In genomic region chr7:45148653-45148973, GRCh38 we compare ENCODE assay signal across 26 cellular contexts. TPM values are rescaled to one million over a fixed set of nuclear protein-coding genes. Genes with fewer than 3 reads are reported as not detected.
DNase-seq lines count a peak whose midpoint lies in the region; ATAC-seq, FAIRE-seq and TF ChIP-seq lines count a peak whose summit lies in the region.
"Had no signal": no experiment of that assay in that cellular context is flagged by ENCODE, and none has a peak within 500 bp of the region (broad histone marks: within the 10 kb centered on the region; RNA-seq: fewer than 3 reads in every experiment).

No MANE protein-coding gene starts in this region.

- H3K27me3 ChIP-seq in HepG2 (ENCODE audit: control insufficient read depth in 1 of 2, insufficient read depth in 2 of 2, low read length in 2 of 2), result peaks cover 4 to 52% of the 10 kb centered on the region in 2 experiments; a peak in 3 of 5 replicates
- no peaks in the 10 kb centered on the region for H3K27me3 ChIP-seq in right lobe of liver
- H3K27me3 ChIP-seq in neuronal stem cell (ENCODE audit: control insufficient read depth in 3 of 3, insufficient read depth in 3 of 3, low read depth in 1 of 3, low read length in 3 of 3), result peaks cover 0 to 5% (median 2%) of the 10 kb centered on the region in 3 experiments
- H3K27me3 ChIP-seq: BE2C; BLaER1 treated with 17β-estradiol and CSF1 and Interleukin-3, amounts not matched to agents 10 nM and 100 nM had no signal

- peaks cover 1% of the 10 kb centered on the region for H3K79me1 ChIP-seq in neuronal stem cell (ENCODE audit: low read depth, low read length)

- no peak overlapping the region for H2BK12ac ChIP-seq in neuronal stem cell (ENCODE audit: low read length)

- no peak overlapping the region for H4K8ac ChIP-seq in neuronal stem cell (ENCODE audit: low read depth, low read length)

- H3K79me2 ChIP-seq in HepG2 (ENCODE audit: insufficient read depth, low read length), result no peaks in the 10 kb centered on the region

- H3K4me3 ChIP-seq in HepG2 (replicated peaks in 1 of 3; ENCODE audit: insufficient read depth in 1 of 3, low read depth in 2 of 3, low read length in 3 of 3) (no peak overlapping the region), right lobe of liver (no peak overlapping the region), neuronal stem cell (ENCODE audit: low read length in 2 of 2) (no peak overlapping the region)
- H3K4me3 ChIP-seq: A549; BLaER1 treated with 17β-estradiol and CSF1 and Interleukin-3, amounts not matched to agents 10 nM and 100 nM had no signal

- intact Hi-C loops in HepG2 (cut with micrococcal nuclease; ENCODE audit: unreplicated experiment) (no loop called here), right lobe of liver (cut with DNase I) (no loop called here)

- FAIRE-seq in HepG2 (lab: Jason Lieb, UNC), result no peak
- FAIRE-seq: A549, D721Med, GM12891, GM18507 had no signal

- CTCF ChIA-PET in HepG2 (lab: Yijun Ruan, JAX; ENCODE audit: low intra/inter-chr PET ratio, low total read pairs), result no interaction called here

- TF ChIP-seq CTCF in HepG2 (CRISPR knock-in tag; IDR thresholded peaks at IDR 0.05) (no peak), right lobe of liver (IDR thresholded peaks at IDR 0.05) (no peak)

- H3K23ac ChIP-seq in neuronal stem cell (ENCODE audit: low read depth, low read length, poor library complexity), result peak overlapping the region; percentile 83

- no peak overlapping the region for H2AK5ac ChIP-seq in neuronal stem cell (ENCODE audit: low read depth, low read length)

- 55% methylated on average over 10 of the region's 10 CpGs for WGBS in HepG2 (ENCODE audit: low lambda C conversion rate)
- 83% methylated on average over 8 of the region's 10 CpGs for WGBS in right lobe of liver (ENCODE audit: insufficient coverage, low coverage, low lambda C conversion rate, missing lambda C conversion rate)
- WGBS in neuronal stem cell (ENCODE audit: extremely low coverage in 2 of 2, insufficient read length in 2 of 2, insufficient replicate concordance in 1 of 2), 2 donors, result no CpG with 5 or more reads among the region's 10 CpGs

- no peak overlapping the region for H2BK15ac ChIP-seq in neuronal stem cell (ENCODE audit: low read length)

- H3K4me2 ChIP-seq in HepG2 (ENCODE audit: low read depth, low read length) (no peak overlapping the region), neuronal stem cell (ENCODE audit: insufficient read depth, low read length, poor library complexity, severe bottlenecking) (no peak overlapping the region)
- H3K4me2 ChIP-seq: A549; BLaER1 treated with 17β-estradiol and CSF1 and Interleukin-3, amounts not matched to agents 10 nM and 100 nM had no signal

- POLR2A ChIA-PET in HepG2 (lab: Yijun Ruan, JAX), result no interaction called here

- no peaks in the 10 kb centered on the region for H3K9me3 ChIP-seq in HepG2 (ENCODE audit: low read length)
- no peaks in the 10 kb centered on the region for H3K9me3 ChIP-seq in right lobe of liver
- H3K9me3 ChIP-seq in neuronal stem cell (replicated peaks in 1 of 2; ENCODE audit: control insufficient read depth in 2 of 2, insufficient read depth in 1 of 2, low read depth in 1 of 2, low read length in 2 of 2), result peaks cover 0 to 2% of the 10 kb centered on the region in 2 donors
- H3K9me3 ChIP-seq: A549; BE2C; BLaER1 treated with 17β-estradiol and CSF1 and Interleukin-3, amounts not matched to agents 10 nM and 100 nM had no signal

- H3K9ac ChIP-seq in HepG2 (ENCODE audit: insufficient read depth, low read depth, low read length) (no peak overlapping the region), neuronal stem cell (ENCODE audit: low read depth, low read length, poor library complexity) (no peak overlapping the region)
- H3K9ac ChIP-seq: BLaER1 treated with 17β-estradiol and CSF1 and Interleukin-3, amounts not matched to agents 10 nM and 100 nM had no signal

- no peaks in the 10 kb centered on the region for H3K36me3 ChIP-seq in HepG2 (replicated peaks in 1 of 2; ENCODE audit: control insufficient read depth in 1 of 2, insufficient read depth in 2 of 2, low read length in 2 of 2)
- no peaks in the 10 kb centered on the region for H3K36me3 ChIP-seq in right lobe of liver
- H3K36me3 ChIP-seq in neuronal stem cell (replicated peaks in 1 of 2; ENCODE audit: control insufficient read depth in 2 of 2, insufficient read depth in 2 of 2, low read length in 2 of 2), result no peaks in the 10 kb centered on the region
- H3K36me3 ChIP-seq: BE2C; BLaER1 treated with 17β-estradiol and CSF1 and Interleukin-3, amounts not matched to agents 10 nM and 100 nM had no signal

- H3K18ac ChIP-seq in neuronal stem cell (ENCODE audit: low read length), result no peak overlapping the region

- H3K4me1 ChIP-seq in HepG2 (ENCODE audit: insufficient read depth, low read length) (no peaks in the 10 kb centered on the region), right lobe of liver (no peaks in the 10 kb centered on the region), neuronal stem cell (ENCODE audit: control insufficient read depth in 2 of 2, insufficient read depth in 1 of 2, low read depth in 1 of 2, low read length in 2 of 2) (peaks cover 0 to 2% of the 10 kb centered on the region in 2 donors)
- H3K4me1 ChIP-seq: A549, BE2C had no signal

- no peak overlapping the region for H2BK5ac ChIP-seq in neuronal stem cell (ENCODE audit: low read length)

- H2AFZ ChIP-seq in HepG2 (ENCODE audit: low read length) (no peak overlapping the region), neuronal stem cell (ENCODE audit: low read length) (peak overlapping the region; percentile 29)

- H3K27ac ChIP-seq in HepG2 (ENCODE audit: extremely low read length, insufficient read depth, low read length) (no peak overlapping the region), right lobe of liver (no peak overlapping the region), neuronal stem cell (replicated peaks; ENCODE audit: low read length) (no peak overlapping the region)
- H3K27ac ChIP-seq: A549; BLaER1 treated with 17β-estradiol and CSF1 and Interleukin-3, amounts not matched to agents 10 nM and 100 nM had no signal

- DNase-seq in DMS53 (lab: John Stamatoyannopoulos, UW) (peak; percentile 59), DMS53 treated with DMSO at 0.1 percent for 48 hours (lab: John Stamatoyannopoulos, UW; ENCODE audit: unreplicated experiment) (no peak), HepG2 (ENCODE audit: low spot score) (no peak), right lobe of liver (no peak), neuronal stem cell (ENCODE audit: low spot score) (no peak), NCI-H1930 (lab: John Stamatoyannopoulos, UW) (no peak), dedifferentiated amniotic fluid mesenchymal stem cell (ENCODE audit: extremely low spot score) (no peak)
- DNase-seq: 8988T, ACHN, AML-193, BE2C, DMS 273 treated with DMSO at 0.1 percent for 48 hours, DMS79 treated with DMSO at 0.1 percent for 48 hours, GF-D8 had no signal

- no TSS peak for BruUV-seq in HepG2 (replicated peaks; lab: Mats Ljungman, UMichigan)

- H4K20me1 ChIP-seq in HepG2 (ENCODE audit: insufficient read depth, low read length), result no peaks in the 10 kb centered on the region
- H4K20me1 ChIP-seq: BLaER1 treated with 17β-estradiol and CSF1 and Interleukin-3, amounts not matched to agents 10 nM and 100 nM had no signal

- H2BK120ac ChIP-seq in neuronal stem cell (ENCODE audit: low read depth, low read length), result no peak overlapping the region

- in situ Hi-C loops in HepG2 (cut with HindIII; ENCODE audit: extremely low pct_ligation_motif_present, low pct_unique_long_range_greater_than_20kb), result no loop called here

- no peak overlapping the region for H4K91ac ChIP-seq in neuronal stem cell (ENCODE audit: low read depth, low read length, poor library complexity)

- no peak overlapping the region for H3K14ac ChIP-seq in neuronal stem cell (ENCODE audit: low read length)

- ATAC-seq in HepG2 (no peak), right lobe of liver (no peak)
- ATAC-seq: HCT116 had no signal

- TF ChIP-seq EP300 in HepG2 (IDR thresholded peaks at IDR 0.05; ENCODE audit: low read depth in 2 of 2, low read length in 2 of 2), result no peak
- no peak for TF ChIP-seq EP300 in HepG2 (CRISPR knock-in tag; IDR thresholded peaks at IDR 0.05; ENCODE audit: borderline replicate concordance)

- H3K4ac ChIP-seq in neuronal stem cell (ENCODE audit: low read length), result no peak overlapping the region

- TF ChIP-seq POLR2A in HepG2 (IDR thresholded peaks at IDR 0.05; ENCODE audit: insufficient read depth in 1 of 2, low read depth in 2 of 2, low read length in 2 of 2) (no peak), right lobe of liver (IDR thresholded peaks at IDR 0.05) (no peak)

- no peak for TF ChIP-seq RAD21 in HepG2 (CRISPR knock-in tag; IDR thresholded peaks at IDR 0.05)

RNA-seq across cellular contexts. Expression of gene RAMP3, which starts 9.0 kb away (rescaled TPM):
- not detected in 2 replicates for total RNA-seq in HepG2 (2016; rRNA removed; fragmentation: Illumina TruSeq; extraction: Trizol)
- not detected in 2 replicates for total RNA-seq in HepG2 (2016; cell fraction: cytosol; rRNA removed; fragmentation: Illumina TruSeq; extraction: Trizol; ENCODE audit: low read depth)
- not detected in 2 replicates for total RNA-seq in HepG2 (2016; cell fraction: insoluble cytoplasmic fraction; rRNA removed; fragmentation: Illumina TruSeq; extraction: Trizol)
- total RNA-seq in HepG2 (2016; cell fraction: membrane; rRNA removed; fragmentation: Illumina TruSeq; extraction: Trizol), result not detected in 2 replicates
- total RNA-seq in HepG2 (2016; cell fraction: nucleus; rRNA removed; fragmentation: Illumina TruSeq; extraction: Trizol), result not detected in 2 replicates
- polyA plus RNA-seq in HepG2 (2011; rRNA removed), result not detected in 2 replicates
- polyA plus RNA-seq in HepG2 (2011; cell fraction: cytosol; rRNA removed), result not detected in 2 replicates
- polyA plus RNA-seq in HepG2 (2011; cell fraction: nucleus; rRNA removed), result not detected in 2 replicates
- polyA plus RNA-seq in HepG2 (2012), result not detected in 2 replicates
- not detected in 2 replicates for polyA plus RNA-seq in HepG2 (2016; cell fraction: cytosol; fragmentation: Illumina TruSeq; extraction: Trizol; ENCODE audit: low read depth)
- polyA plus RNA-seq in HepG2 (2016; cell fraction: insoluble cytoplasmic fraction; fragmentation: Illumina TruSeq; extraction: Trizol; ENCODE audit: low read depth), result not detected in 2 replicates
- not detected in 2 replicates for polyA plus RNA-seq in HepG2 (2016; cell fraction: membrane; fragmentation: Illumina TruSeq; extraction: Trizol; ENCODE audit: low read depth)
- polyA plus RNA-seq in HepG2 (2016; cell fraction: nucleus; fragmentation: Illumina TruSeq; extraction: Trizol; ENCODE audit: insufficient read depth, low read depth), result not detected in 2 replicates
- polyA minus RNA-seq in HepG2 (2011; rRNA and poly(A)+ RNA removed; ENCODE audit: low replicate concordance), result not detected in 2 replicates
- not detected in 2 replicates for polyA minus RNA-seq in HepG2 (2011; cell fraction: cytosol; rRNA and poly(A)+ RNA removed)
- not detected in 2 replicates for polyA minus RNA-seq in HepG2 (2011; cell fraction: nucleus; rRNA and poly(A)+ RNA removed)
- 10 to 100 TPM in 4 of 6 experiments, 1 to 10 TPM in 2; 3.6 to 25.9 (median 23.4) TPM for total RNA-seq in right lobe of liver
- polyA plus RNA-seq in neuronal stem cell (2013, experiment 1 of 2), result 0.15 TPM
- polyA plus RNA-seq in neuronal stem cell (2013, experiment 2 of 2), result 0.18 TPM
- total RNA-seq: CD4-positive, alpha-beta T cell; CD8-positive, alpha-beta memory T cell; Daoy; G401; H4 had no signal
- polyA plus RNA-seq: A549; CD14-positive monocyte; CD8-positive, alpha-beta memory T cell had no signal

RNA-seq across cellular contexts. Expression of gene TBRG4, which starts 37.1 kb away (rescaled TPM):
- total RNA-seq in HepG2 (2016; rRNA removed; fragmentation: Illumina TruSeq; extraction: Trizol), result 87.8 and 90.3 TPM in 2 replicates
- 33.6 and 34.9 TPM in 2 replicates for total RNA-seq in HepG2 (2016; cell fraction: cytosol; rRNA removed; fragmentation: Illumina TruSeq; extraction: Trizol; ENCODE audit: low read depth)
- 87.0 and 89.8 TPM in 2 replicates for total RNA-seq in HepG2 (2016; cell fraction: insoluble cytoplasmic fraction; rRNA removed; fragmentation: Illumina TruSeq; extraction: Trizol)
- 33.7 and 38.0 TPM in 2 replicates for total RNA-seq in HepG2 (2016; cell fraction: membrane; rRNA removed; fragmentation: Illumina TruSeq; extraction: Trizol)
- total RNA-seq in HepG2 (2016; cell fraction: nucleus; rRNA removed; fragmentation: Illumina TruSeq; extraction: Trizol), result 82.0 and 84.8 TPM in 2 replicates
- polyA plus RNA-seq in HepG2 (2011; rRNA removed), result 107 and 122 TPM in 2 replicates
- polyA plus RNA-seq in HepG2 (2011; cell fraction: cytosol; rRNA removed), result 79.2 and 104 TPM in 2 replicates
- polyA plus RNA-seq in HepG2 (2011; cell fraction: nucleus; rRNA removed), result 370 and 388 TPM in 2 replicates
- 54.3 and 62.8 TPM in 2 replicates for polyA plus RNA-seq in HepG2 (2012)
- 11.2 and 11.7 TPM in 2 replicates for polyA plus RNA-seq in HepG2 (2016; cell fraction: cytosol; fragmentation: Illumina TruSeq; extraction: Trizol; ENCODE audit: low read depth)
- polyA plus RNA-seq in HepG2 (2016; cell fraction: insoluble cytoplasmic fraction; fragmentation: Illumina TruSeq; extraction: Trizol; ENCODE audit: low read depth), result 71.7 and 72.0 TPM in 2 replicates
- 17.4 and 18.6 TPM in 2 replicates for polyA plus RNA-seq in HepG2 (2016; cell fraction: membrane; fragmentation: Illumina TruSeq; extraction: Trizol; ENCODE audit: low read depth)
- 105 and 123 TPM in 2 replicates for polyA plus RNA-seq in HepG2 (2016; cell fraction: nucleus; fragmentation: Illumina TruSeq; extraction: Trizol; ENCODE audit: insufficient read depth, low read depth)
- 224 and 418 TPM in 2 replicates for polyA minus RNA-seq in HepG2 (2011; rRNA and poly(A)+ RNA removed; ENCODE audit: low replicate concordance)
- 56.5 and 63.0 TPM in 2 replicates for polyA minus RNA-seq in HepG2 (2011; cell fraction: cytosol; rRNA and poly(A)+ RNA removed)
- 193 and 254 TPM in 2 replicates for polyA minus RNA-seq in HepG2 (2011; cell fraction: nucleus; rRNA and poly(A)+ RNA removed)
- total RNA-seq in right lobe of liver, result 10 to 100 TPM; 33.0 to 57.1 (median 41.7) TPM
- polyA plus RNA-seq in neuronal stem cell (2013, experiment 1 of 2), result 46.9 TPM
- 46.7 TPM for polyA plus RNA-seq in neuronal stem cell (2013, experiment 2 of 2)

RNA-seq across cellular contexts. Expression of gene NACAD, which starts 59.8 kb away (rescaled TPM):
- 0.08 TPM in 1 of 2 replicates, not detected in the other for total RNA-seq in HepG2 (2016; rRNA removed; fragmentation: Illumina TruSeq; extraction: Trizol)
- total RNA-seq in HepG2 (2016; cell fraction: cytosol; rRNA removed; fragmentation: Illumina TruSeq; extraction: Trizol; ENCODE audit: low read depth), result not detected in 2 replicates
- 0.02 and 0.07 TPM in 2 replicates for total RNA-seq in HepG2 (2016; cell fraction: insoluble cytoplasmic fraction; rRNA removed; fragmentation: Illumina TruSeq; extraction: Trizol)
- not detected in 2 replicates for total RNA-seq in HepG2 (2016; cell fraction: membrane; rRNA removed; fragmentation: Illumina TruSeq; extraction: Trizol)
- total RNA-seq in HepG2 (2016; cell fraction: nucleus; rRNA removed; fragmentation: Illumina TruSeq; extraction: Trizol), result not detected in 2 replicates
- polyA plus RNA-seq in HepG2 (2011; rRNA removed), result 0.04 and 0.07 TPM in 2 replicates
- 0.04 and 0.06 TPM in 2 replicates for polyA plus RNA-seq in HepG2 (2011; cell fraction: cytosol; rRNA removed)
- 0.45 and 0.54 TPM in 2 replicates for polyA plus RNA-seq in HepG2 (2011; cell fraction: nucleus; rRNA removed)
- 0.54 and 0.63 TPM in 2 replicates for polyA plus RNA-seq in HepG2 (2012)
- polyA plus RNA-seq in HepG2 (2016; cell fraction: cytosol; fragmentation: Illumina TruSeq; extraction: Trizol; ENCODE audit: low read depth), result not detected in 2 replicates
- 0.08 TPM in 1 of 2 replicates, not detected in the other for polyA plus RNA-seq in HepG2 (2016; cell fraction: insoluble cytoplasmic fraction; fragmentation: Illumina TruSeq; extraction: Trizol; ENCODE audit: low read depth)
- polyA plus RNA-seq in HepG2 (2016; cell fraction: membrane; fragmentation: Illumina TruSeq; extraction: Trizol; ENCODE audit: low read depth), result not detected in 2 replicates
- 0.15 and 0.89 TPM in 2 replicates for polyA plus RNA-seq in HepG2 (2016; cell fraction: nucleus; fragmentation: Illumina TruSeq; extraction: Trizol; ENCODE audit: insufficient read depth, low read depth)
- polyA minus RNA-seq in HepG2 (2011; rRNA and poly(A)+ RNA removed; ENCODE audit: low replicate concordance), result 0.05 TPM in 1 of 2 replicates, not detected in the other
- 0.09 and 0.20 TPM in 2 replicates for polyA minus RNA-seq in HepG2 (2011; cell fraction: cytosol; rRNA and poly(A)+ RNA removed)
- 0.13 and 0.25 TPM in 2 replicates for polyA minus RNA-seq in HepG2 (2011; cell fraction: nucleus; rRNA and poly(A)+ RNA removed)
- total RNA-seq in right lobe of liver, result under 1 TPM in 5 of 6 experiments, not detected in 1; 0.09 to 0.42 (median 0.12) TPM
- polyA plus RNA-seq in neuronal stem cell (2013, experiment 1 of 2), result 3.5 TPM
- polyA plus RNA-seq in neuronal stem cell (2013, experiment 2 of 2), result 3.6 TPM
- total RNA-seq: G401 had no signal
- polyA plus RNA-seq: CD14-positive monocyte had no signal

Comparison
In these comparisons a context has a peak if more than half of its experiments do, and no peak if none do; other contexts are left out.
1. RNA of gene RAMP3, which starts 9.0 kb away (total RNA-seq): 3.6 to 25.9 TPM in right lobe of liver; not detected in HepG2; every median in the first group is over 4 times any median in the second.